In genomic region chr17:34633351-34633750, GRCh38 we compare ENCODE assay signal across 17 cellular contexts. TPM values are rescaled to one million over a fixed set of nuclear protein-coding genes. Genes with fewer than 3 reads are reported as not detected.
DNase-seq lines count a peak whose midpoint lies in the region; TF ChIP-seq lines count a peak whose summit lies in the region.
"Had no signal": no experiment of that assay in that cellular context is flagged by ENCODE, and none has a peak within 500 bp of the region (broad histone marks: within the 10 kb centered on the region; RNA-seq: fewer than 3 reads in every experiment).

No MANE protein-coding gene starts in this region.

- H3K36me3 ChIP-seq in mesendoderm (ENCODE audit: control insufficient read depth, insufficient read depth, low read length) (no peaks in the 10 kb centered on the region), uterus (no peaks in the 10 kb centered on the region)
- H3K36me3 ChIP-seq: esophagus muscularis mucosa, spleen had no signal

- DNase-seq in DMS53 (lab: John Stamatoyannopoulos, UW) (peak; percentile 2), DMS53 treated with DMSO at 0.1 percent for 48 hours (lab: John Stamatoyannopoulos, UW; ENCODE audit: unreplicated experiment) (no peak), NCI-H2029 treated with DMSO at 0.1 percent for 48 hours (lab: John Stamatoyannopoulos, UW) (peak; percentile 89), RPMI8226 (peak; percentile 84), mesendoderm (peak; percentile 31), uterus (no peak), NCI-H524 treated with DMSO at 0.1 percent for 48 hours (lab: John Stamatoyannopoulos, UW) (no peak)
- no peak for DNase-seq in activated CD4-positive, CD25-positive, alpha-beta regulatory T cell (lab: John Stamatoyannopoulos, UW)
- DNase-seq: 8988T; GM23248; spleen; stimulated activated naive B cell treated with anti-CD40 and anti-IgM and Interleukin-4, amounts not matched to agents 10 μg/mL and 1 μg/mL and 100 μg/mL, for 72 hours; trophoblast cell had no signal

- no peak overlapping the region for H2BK15ac ChIP-seq in mesendoderm (replicated peaks; ENCODE audit: low read depth)

- no peak for TF ChIP-seq CTCF in uterus (IDR thresholded peaks at IDR 0.05)

- no peaks in the 10 kb centered on the region for H3K79me1 ChIP-seq in mesendoderm (ENCODE audit: low read length)

- intact Hi-C loops in uterus (cut with DNase I; ENCODE audit: low total_unique reads), result no loop called here

- H3K4me1 ChIP-seq in mesendoderm (ENCODE audit: control insufficient read depth, low read depth, low read length), result no peaks in the 10 kb centered on the region
- peaks cover 0 to 6% of the 10 kb centered on the region in 2 donors for H3K4me1 ChIP-seq in uterus

- H3K27ac ChIP-seq in mesendoderm (ENCODE audit: low read depth, low read length), result no peak overlapping the region
- no peak overlapping the region for H3K27ac ChIP-seq in uterus
- H3K27ac ChIP-seq: body of pancreas, dorsolateral prefrontal cortex, esophagus muscularis mucosa, GM23248, spleen had no signal

- H3K18ac ChIP-seq in mesendoderm (ENCODE audit: low read length), result no peak overlapping the region

- no peak overlapping the region for H3K23ac ChIP-seq in mesendoderm (ENCODE audit: low read length)

- H4K8ac ChIP-seq in mesendoderm (ENCODE audit: low read depth, low read length), result no peak overlapping the region

- no peak overlapping the region for H3K9ac ChIP-seq in mesendoderm (ENCODE audit: low read length)
- H3K9ac ChIP-seq: GM23248 had no signal

- no CpG with 5 or more reads among the region's 4 CpGs for WGBS in mesendoderm (ENCODE audit: extremely low coverage, insufficient coverage, low lambda C conversion rate)

- H2AK5ac ChIP-seq in mesendoderm (ENCODE audit: low read length), result no peak overlapping the region

- H3K9me3 ChIP-seq in uterus, result no peaks in the 10 kb centered on the region
- H3K9me3 ChIP-seq: body of pancreas, esophagus muscularis mucosa, spleen had no signal

- H3K27me3 ChIP-seq in mesendoderm (ENCODE audit: insufficient read depth, low read length, poor library complexity), result no peaks in the 10 kb centered on the region
- H3K27me3 ChIP-seq in uterus, result peaks cover 0 to 3% of the 10 kb centered on the region in 2 donors
- H3K27me3 ChIP-seq: body of pancreas had no signal

- no peak overlapping the region for H2BK5ac ChIP-seq in mesendoderm (ENCODE audit: low read length)

- no peak overlapping the region for H2BK120ac ChIP-seq in mesendoderm (ENCODE audit: low read depth, low read length)

- no peak overlapping the region for H3K4me3 ChIP-seq in mesendoderm (ENCODE audit: low read length)
- H3K4me3 ChIP-seq in uterus, result no peak overlapping the region
- H3K4me3 ChIP-seq: body of pancreas, dorsolateral prefrontal cortex, esophagus muscularis mucosa, GM23248, spleen had no signal

- no peak overlapping the region for H3K56ac ChIP-seq in mesendoderm (ENCODE audit: low read length)

- no peak overlapping the region for H3K4me2 ChIP-seq in mesendoderm (ENCODE audit: low read length)

- no peak overlapping the region for H4K5ac ChIP-seq in mesendoderm (ENCODE audit: low read length)

- H3K79me2 ChIP-seq in mesendoderm (ENCODE audit: control insufficient read depth, insufficient read depth, low read length), result no peaks in the 10 kb centered on the region

- no peak overlapping the region for H3K4ac ChIP-seq in mesendoderm (ENCODE audit: low read depth, low read length)

- TF ChIP-seq POLR2A in uterus (IDR thresholded peaks at IDR 0.05), result no peak

RNA-seq across cellular contexts. Expression of gene TMEM132E, which starts 54.0 kb away (rescaled TPM):
- polyA plus RNA-seq in mesendoderm (2013, experiment 1 of 2), result 0.08 TPM
- 0.10 TPM for polyA plus RNA-seq in mesendoderm (2013, experiment 2 of 2)
- total RNA-seq in uterus, result under 1 TPM in 1 of 4 donors, not detected in 3; 0.90 TPM
- total RNA-seq: body of pancreas; T-helper 2 cell treated with Interferon-gamma antibody and Interleukin-4, amounts not matched to agents 100 ng/mL and 5 ng/mL, for 36 hours had no signal
- polyA plus RNA-seq: GM23248 had no signal

Comparison
In these comparisons a context has a peak if more than half of its experiments do, and no peak if none do; other contexts are left out.
1. DNase-seq: peak in DMS53 (single experiment), NCI-H2029 treated with DMSO at 0.1 percent for 48 hours (single experiment), RPMI8226 (single experiment) and mesendoderm (single experiment); none in DMS53 treated with DMSO at 0.1 percent for 48 hours (single experiment), activated CD4-positive, CD25-positive, alpha-beta regulatory T cell (0 of 4), uterus (0 of 2) and NCI-H524 treated with DMSO at 0.1 percent for 48 hours (single experiment).